Comparison of ENCODE assay signal across 28 cellular contexts in genomic region chr3:19734453-19734852, GRCh38.
"Had no signal": no experiment of that assay in that cellular context is flagged by ENCODE, and none has a peak within 500 bp of the region (broad histone marks: within the 10 kb centered on the region; RNA-seq: fewer than 3 reads in every experiment).

No MANE protein-coding gene starts in this region.

- H3K9me3 ChIP-seq: colonic mucosa, esophagus muscularis mucosa, gastroesophageal sphincter, lower lobe of right lung, sigmoid colon, spleen, testis, tibial artery, upper lobe of left lung, uterus had no signal

- H3K27ac ChIP-seq: colonic mucosa, esophagus muscularis mucosa, foreskin keratinocyte, gastroesophageal sphincter, heart left ventricle, lower lobe of right lung, psoas muscle, sigmoid colon, spleen, testis, tibial artery, upper lobe of left lung, uterus had no signal

- FAIRE-seq: endothelial cell of umbilical vein, islet of Langerhans had no signal

- H3K36me3 ChIP-seq: colonic mucosa, esophagus muscularis mucosa, gastroesophageal sphincter, heart left ventricle, lower lobe of right lung, sigmoid colon, spleen, tibial artery, upper lobe of left lung, uterus had no signal

- H3K27me3 ChIP-seq: colonic mucosa, esophagus muscularis mucosa, foreskin keratinocyte, gastroesophageal sphincter, heart left ventricle, sigmoid colon, spleen, testis, tibial artery, upper lobe of left lung, uterus had no signal

- DNase-seq: dermis blood vessel endothelial cell; effector memory CD4-positive, alpha-beta T cell; foreskin keratinocyte; heart left ventricle; hippocampal formation; kidney glomerular epithelial cell; left ventricle myocardium superior; lower lobe of right lung; naive B cell; nephron progenitor cell; nucleus accumbens; psoas muscle; right cardiac atrium; sigmoid colon; spleen; stimulated activated CD4-positive, alpha-beta T cell treated with anti-CD3 and anti-CD28 coated beads, Interleukin-4, amount 100 ng/mL, for 4 hours; stimulated activated naive CD8-positive, alpha-beta T cell treated with anti-CD3 and anti-CD28 coated beads, Interleukin-15, Interleukin-2, amounts not matched to agents 100 U/mL and 50 U/mL, for 24 hours; substantia nigra; testis; tibial artery; upper lobe of left lung; uterus had no signal

- H3K4me1 ChIP-seq: colonic mucosa, esophagus muscularis mucosa, foreskin keratinocyte, gastroesophageal sphincter, heart left ventricle, lower lobe of right lung, psoas muscle, sigmoid colon, spleen, testis, upper lobe of left lung, uterus had no signal

- ATAC-seq: foreskin keratinocyte; gastroesophageal sphincter; heart left ventricle; left ventricle myocardium superior; lower lobe of right lung; psoas muscle; right cardiac atrium; stimulated activated memory B cell treated with anti-CD40 and anti-IgM and Interleukin-4, amounts not matched to agents 10 μg/mL and 1 μg/mL and 100 μg/mL, for 72 hours; stimulated activated naive CD8-positive, alpha-beta T cell treated with anti-CD3 and anti-CD28 coated beads, Interleukin-15, Interleukin-2, amounts not matched to agents 100 U/mL and 50 U/mL, for 24 hours had no signal

- H3K4me3 ChIP-seq: colonic mucosa, esophagus muscularis mucosa, gastroesophageal sphincter, heart left ventricle, lower lobe of right lung, psoas muscle, sigmoid colon, spleen, testis, tibial artery, upper lobe of left lung, uterus had no signal
